Comparison of ENCODE assay signal across 17 cellular contexts in genomic region chr16:2955438-2955778, GRCh38. TPM values are rescaled to one million over a fixed set of nuclear protein-coding genes. Genes with fewer than 3 reads are reported as not detected.
A peak's percentile ranks its signal among the peaks of the same experiment; 100 is the strongest.
DNase-seq lines count a peak whose midpoint lies in the region; ATAC-seq and TF ChIP-seq lines count a peak whose summit lies in the region.
"Had no signal": no experiment of that assay in that cellular context is flagged by ENCODE, and none has a peak within 500 bp of the region (broad histone marks: within the 10 kb centered on the region; RNA-seq: fewer than 3 reads in every experiment).

No MANE protein-coding gene starts in this region.

- no peaks in the 10 kb centered on the region for H3K9me3 ChIP-seq in BLaER1
- no peaks in the 10 kb centered on the region for H3K9me3 ChIP-seq in neuronal stem cell (replicated peaks in 1 of 2; ENCODE audit: control insufficient read depth in 2 of 2, insufficient read depth in 1 of 2, low read depth in 1 of 2, low read length in 2 of 2)
- H3K9me3 ChIP-seq in ovary: no peaks in the 10 kb centered on the region
- H3K9me3 ChIP-seq: A549, Peyer's patch had no signal

- H2AK5ac ChIP-seq in neuronal stem cell (ENCODE audit: low read depth, low read length): peak overlapping the region; percentile 66

- H3K36me3 ChIP-seq in BLaER1: peaks cover under 1% of the 10 kb centered on the region; the same call in 1 of the 2 replicates
- H3K36me3 ChIP-seq in GM06990 (ENCODE audit: control insufficient read depth, insufficient read depth, low read length): no peaks in the 10 kb centered on the region
- H3K36me3 ChIP-seq in neuronal stem cell (replicated peaks in 1 of 2; ENCODE audit: control insufficient read depth in 2 of 2, insufficient read depth in 2 of 2, low read length in 2 of 2): no peaks in the 10 kb centered on the region
- H3K36me3 ChIP-seq in ovary: no peaks in the 10 kb centered on the region
- H3K36me3 ChIP-seq: Peyer's patch had no signal

- H3K23ac ChIP-seq in neuronal stem cell (ENCODE audit: low read depth, low read length, poor library complexity): no peak overlapping the region

- H4K8ac ChIP-seq in neuronal stem cell (ENCODE audit: low read depth, low read length): no peak overlapping the region

- H3K27me3 ChIP-seq in BLaER1: no peaks in the 10 kb centered on the region
- no peaks in the 10 kb centered on the region for H3K27me3 ChIP-seq in GM06990 (replicated peaks; ENCODE audit: control insufficient read depth, insufficient read depth, low read length)
- H3K27me3 ChIP-seq in neuronal stem cell (ENCODE audit: control insufficient read depth in 3 of 3, insufficient read depth in 3 of 3, low read depth in 1 of 3, low read length in 3 of 3): no peaks in the 10 kb centered on the region
- no peaks in the 10 kb centered on the region for H3K27me3 ChIP-seq in ovary

- H3K27ac Mint-ChIP-seq in WTC11: no peak overlapping the region
- no peak overlapping the region for H3K27ac Mint-ChIP-seq in activated CD8-positive, alpha-beta memory T cell treated with anti-CD3 and anti-CD28 coated beads, Interleukin-2, amount 10 ng/mL, durations not matched to agents 7 days and 5 days
- H3K27ac Mint-ChIP-seq: CD8-positive, alpha-beta memory T cell had no signal

- H3K9me3 Mint-ChIP-seq in WTC11: no peaks in the 10 kb centered on the region
- no peaks in the 10 kb centered on the region for H3K9me3 Mint-ChIP-seq in activated CD8-positive, alpha-beta memory T cell treated with anti-CD3 and anti-CD28 coated beads, Interleukin-2, amount 10 ng/mL, durations not matched to agents 7 days and 5 days (ENCODE audit: low read depth)
- H3K9me3 Mint-ChIP-seq: CD8-positive, alpha-beta memory T cell had no signal

- TF ChIP-seq CTCF in GM06990 (IDR thresholded peaks at IDR 0.05; ENCODE audit: insufficient read depth, low read length, poor library complexity, severe bottlenecking) (no peak), WTC11 (IDR thresholded peaks at IDR 0.05) (no peak), ovary (IDR thresholded peaks at IDR 0.05) (no peak)

- peak overlapping the region; percentile 72 for H2AFZ ChIP-seq in neuronal stem cell (ENCODE audit: low read length)

- no peak for TF ChIP-seq EP300 in ovary (IDR thresholded peaks at IDR 0.05)

- H3K36me3 Mint-ChIP-seq in WTC11: no peaks in the 10 kb centered on the region
- H3K36me3 Mint-ChIP-seq in activated CD8-positive, alpha-beta memory T cell treated with anti-CD3 and anti-CD28 coated beads, Interleukin-2, amount 10 ng/mL, durations not matched to agents 7 days and 5 days: no peaks in the 10 kb centered on the region
- H3K36me3 Mint-ChIP-seq: CD8-positive, alpha-beta memory T cell had no signal

- no peak overlapping the region for H2BK15ac ChIP-seq in neuronal stem cell (ENCODE audit: low read length)

- H3K27me3 Mint-ChIP-seq in WTC11 (ENCODE audit: low read depth): no peaks in the 10 kb centered on the region; the same call in 1 of the 2 replicates
- peaks cover 19% of the 10 kb centered on the region for H3K27me3 Mint-ChIP-seq in activated CD8-positive, alpha-beta memory T cell treated with anti-CD3 and anti-CD28 coated beads, Interleukin-2, amount 10 ng/mL, durations not matched to agents 7 days and 5 days

- intact Hi-C loops in ovary (cut with DNase I): no loop called here
- intact Hi-C loops in head of caudate nucleus (cut with DNase I): no loop called here

- no peak overlapping the region for H3K4me3 Mint-ChIP-seq in WTC11
- H3K4me3 Mint-ChIP-seq in activated CD8-positive, alpha-beta memory T cell treated with anti-CD3 and anti-CD28 coated beads, Interleukin-2, amount 10 ng/mL, durations not matched to agents 7 days and 5 days: no peak overlapping the region
- H3K4me3 Mint-ChIP-seq: CD8-positive, alpha-beta memory T cell had no signal

- POLR2A ChIA-PET in WTC11 (lab: Charles Lee): interaction anchor here (1.4 to 1.6 kb wide), 2 partner anchors 9 kb away, joined by 4 read pairs; partner anchors contain the start of gene KREMEN2

- H2BK120ac ChIP-seq in neuronal stem cell (ENCODE audit: low read depth, low read length): no peak overlapping the region

- WGBS in neuronal stem cell (ENCODE audit: extremely low coverage in 2 of 2, insufficient read length in 2 of 2, insufficient replicate concordance in 1 of 2), 2 donors: no CpG with 5 or more reads among the region's 10 CpGs
- WGBS in ovary, 3 donors: 28 to 65% (median 40%) methylated on average over 9 to 10 of the region's 10 CpGs

- ATAC-seq in WTC11: peak; percentile 9; the same call in 1 of the 2 replicates
- no peak for ATAC-seq in activated CD8-positive, alpha-beta memory T cell treated with anti-CD3 and anti-CD28 coated beads, Interleukin-2, amount 10 ng/mL, durations not matched to agents 7 days and 5 days

- no peak overlapping the region for H3K4ac ChIP-seq in neuronal stem cell (ENCODE audit: low read length)

- no peak overlapping the region for H4K91ac ChIP-seq in neuronal stem cell (ENCODE audit: low read depth, low read length, poor library complexity)

- H4K20me1 ChIP-seq in BLaER1: no peaks in the 10 kb centered on the region

- peaks cover 84% of the 10 kb centered on the region for H3K4me1 ChIP-seq in BLaER1
- peaks cover 0 to 7% of the 10 kb centered on the region in 2 donors for H3K4me1 ChIP-seq in neuronal stem cell (ENCODE audit: control insufficient read depth in 2 of 2, insufficient read depth in 1 of 2, low read depth in 1 of 2, low read length in 2 of 2)
- no peaks in the 10 kb centered on the region for H3K4me1 ChIP-seq in ovary (ENCODE audit: insufficient read depth)

- H2BK5ac ChIP-seq in neuronal stem cell (ENCODE audit: low read length): no peak overlapping the region

- CTCF ChIA-PET in WTC11 (lab: Charles Lee): interaction anchor here (0.9 to 2.2 kb wide), 3 partner anchors 28 to 116 kb away, joined by 3 to 10 read pairs (median 4); no protein-coding TSS in a partner anchor
- CTCF ChIA-PET in activated CD8-positive, alpha-beta memory T cell treated with anti-CD3 and anti-CD28 coated beads, Interleukin-2, amount 10 ng/mL, durations not matched to agents 7 days and 5 days (lab: Charles Lee): interaction anchor here (1.3 kb wide), 1 partner anchor 28 kb away, joined by 6 read pairs; no protein-coding TSS in a partner anchor

- peak overlapping the region; percentile 96 for H3K27ac ChIP-seq in BLaER1
- no peak overlapping the region for H3K27ac ChIP-seq in neuronal stem cell (replicated peaks; ENCODE audit: low read length)
- no peak overlapping the region for H3K27ac ChIP-seq in ovary
- H3K27ac ChIP-seq: A549, Peyer's patch had no signal

- no peak overlapping the region for H3K18ac ChIP-seq in neuronal stem cell (ENCODE audit: low read length)

- H3K79me1 ChIP-seq in neuronal stem cell (ENCODE audit: low read depth, low read length): peaks cover 2% of the 10 kb centered on the region

- peak overlapping the region; percentile 84; the same call in 1 of the 2 replicates for H3K9ac ChIP-seq in BLaER1
- H3K9ac ChIP-seq in neuronal stem cell (ENCODE audit: low read depth, low read length, poor library complexity): no peak overlapping the region

- H3K4me1 Mint-ChIP-seq in WTC11: peaks cover 26% of the 10 kb centered on the region
- no peaks in the 10 kb centered on the region for H3K4me1 Mint-ChIP-seq in activated CD8-positive, alpha-beta memory T cell treated with anti-CD3 and anti-CD28 coated beads, Interleukin-2, amount 10 ng/mL, durations not matched to agents 7 days and 5 days
- H3K4me1 Mint-ChIP-seq: CD8-positive, alpha-beta memory T cell had no signal

- peak overlapping the region; percentile 94 for H3K4me2 ChIP-seq in BLaER1
- H3K4me2 ChIP-seq in neuronal stem cell (ENCODE audit: insufficient read depth, low read length, poor library complexity, severe bottlenecking): no peak overlapping the region
- H3K4me2 ChIP-seq: A549 had no signal

- H2BK12ac ChIP-seq in neuronal stem cell (ENCODE audit: low read length): no peak overlapping the region

- DNase-seq in GM06990 (ENCODE audit: extremely low read depth, insufficient read length) (peak; percentile 3), WTC11 (ENCODE audit: low spot score) (no peak), neuronal stem cell (ENCODE audit: low spot score) (no peak), ovary (no peak), head of caudate nucleus (no peak)
- DNase-seq in activated CD8-positive, alpha-beta memory T cell treated with anti-CD3 and anti-CD28 coated beads, Interleukin-2, amount 10 ng/mL, durations not matched to agents 7 days and 5 days: no peak
- DNase-seq: C1 segment of cervical spinal cord; CD8-positive, alpha-beta memory T cell; DMS79 treated with DMSO at 0.1 percent for 48 hours; HCEC 1CT; IMR-90; NCI-H1092; Right ventricle myocardium superior had no signal

- TF ChIP-seq POLR2A in ovary (IDR thresholded peaks at IDR 0.05): no peak

- H3K4me3 ChIP-seq in BLaER1 (peak overlapping the region; percentile 44; the same call in 1 of the 2 replicates), GM06990 (replicated peaks; ENCODE audit: low read depth, low read length) (no peak overlapping the region), neuronal stem cell (ENCODE audit: low read length in 2 of 2) (no peak overlapping the region), ovary (no peak overlapping the region)
- H3K4me3 ChIP-seq: A549, Peyer's patch had no signal

- no peak overlapping the region for H3K14ac ChIP-seq in neuronal stem cell (ENCODE audit: low read length)

RNA-seq across cellular contexts. Expression of gene KREMEN2, which starts 8.7 kb away (rescaled TPM):
- total RNA-seq in WTC11 (2021): 7.5 to 8.6 TPM (median 8.5 TPM) in 3 replicates
- polyA plus RNA-seq in neuronal stem cell (2013, experiment 1 of 2): 3.8 TPM
- polyA plus RNA-seq in neuronal stem cell (2013, experiment 2 of 2): 3.9 TPM
- under 1 TPM in 4 of 7 donors, not detected in 3; 0.18 to 0.57 (median 0.23) TPM for total RNA-seq in ovary
- polyA plus RNA-seq in ovary: not detected
- total RNA-seq in activated CD8-positive, alpha-beta memory T cell treated with anti-CD3 and anti-CD28 coated beads, Interleukin-2, amount 10 ng/mL, durations not matched to agents 7 days and 5 days: under 1 TPM; 0.35 to 0.40 TPM
- total RNA-seq: CD8-positive, alpha-beta memory T cell; IMR-90; Right ventricle myocardium superior had no signal
- polyA plus RNA-seq: CD8-positive, alpha-beta memory T cell had no signal

RNA-seq across cellular contexts. Expression of gene PAQR4, which starts 13.7 kb away (rescaled TPM):
- total RNA-seq in WTC11 (2021): 21.1 to 32.4 TPM (median 21.5 TPM) in 3 replicates
- 17.5 TPM for polyA plus RNA-seq in neuronal stem cell (2013, experiment 1 of 2)
- 16.7 TPM for polyA plus RNA-seq in neuronal stem cell (2013, experiment 2 of 2)
- total RNA-seq in ovary: 1 to 10 TPM in 4 of 7 donors, under 1 TPM in 3; 0.30 to 5.7 (median 2.4) TPM
- polyA plus RNA-seq in ovary: 1 to 10 TPM; 1.4 to 1.5 TPM
- 10 to 100 TPM; 58.7 to 62.9 TPM for total RNA-seq in activated CD8-positive, alpha-beta memory T cell treated with anti-CD3 and anti-CD28 coated beads, Interleukin-2, amount 10 ng/mL, durations not matched to agents 7 days and 5 days

RNA-seq across cellular contexts. Expression of gene PKMYT1, which starts 24.8 kb away (rescaled TPM):
- total RNA-seq in WTC11 (2021) (102 to 120 TPM (median 113 TPM) in 3 replicates), ovary (1 to 10 TPM in 3 of 7 donors, under 1 TPM in 2, not detected in 2; 0.23 to 2.6 (median 1.1) TPM)
- 28.8 TPM for polyA plus RNA-seq in neuronal stem cell (2013, experiment 1 of 2)
- 28.3 TPM for polyA plus RNA-seq in neuronal stem cell (2013, experiment 2 of 2)
- under 1 TPM in 1 of 2 donors, not detected in 1; 0.52 TPM for polyA plus RNA-seq in ovary
- total RNA-seq in activated CD8-positive, alpha-beta memory T cell treated with anti-CD3 and anti-CD28 coated beads, Interleukin-2, amount 10 ng/mL, durations not matched to agents 7 days and 5 days: 100 to 1,000 TPM; 146 to 199 TPM

RNA-seq across cellular contexts. Expression of gene FLYWCH1, which starts 43.7 kb away (rescaled TPM):
- total RNA-seq in WTC11 (2021): 27.2 to 34.2 TPM (median 32.6 TPM) in 3 replicates
- polyA plus RNA-seq in neuronal stem cell (2013, experiment 1 of 2): 8.3 TPM
- polyA plus RNA-seq in neuronal stem cell (2013, experiment 2 of 2): 8.3 TPM
- 10 to 100 TPM; 31.4 to 66.9 (median 55.3) TPM for total RNA-seq in ovary
- polyA plus RNA-seq in ovary: 10 to 100 TPM in 1 of 2 donors, 1 to 10 TPM in 1; 2.2 to 37.2 TPM
- 10 to 100 TPM; 52.7 to 58.1 TPM for total RNA-seq in activated CD8-positive, alpha-beta memory T cell treated with anti-CD3 and anti-CD28 coated beads, Interleukin-2, amount 10 ng/mL, durations not matched to agents 7 days and 5 days

RNA-seq across cellular contexts. Expression of gene CLDN9, which starts 57.3 kb away (rescaled TPM):
- total RNA-seq in WTC11 (2021) (0.87 to 1.1 TPM (median 0.92 TPM) in 3 replicates), ovary (under 1 TPM in 4 of 7 donors, not detected in 3; 0.11 to 0.24 (median 0.19) TPM)
- polyA plus RNA-seq in neuronal stem cell (2013, experiment 1 of 2): not detected
- polyA plus RNA-seq in neuronal stem cell (2013, experiment 2 of 2): not detected
- not detected for polyA plus RNA-seq in ovary
- under 1 TPM; 0.09 to 0.15 TPM for total RNA-seq in activated CD8-positive, alpha-beta memory T cell treated with anti-CD3 and anti-CD28 coated beads, Interleukin-2, amount 10 ng/mL, durations not matched to agents 7 days and 5 days
- total RNA-seq: CD8-positive, alpha-beta memory T cell; G401; IMR-90 had no signal
- polyA plus RNA-seq: CD8-positive, alpha-beta memory T cell had no signal

Comparison
In these comparisons a context has a peak if more than half of its experiments do, and no peak if none do; other contexts are left out.
1. RNA of gene PKMYT1, which starts 24.8 kb away (total RNA-seq): 146 to 199 TPM in activated CD8-positive, alpha-beta memory T cell treated with anti-CD3 and anti-CD28 coated beads, Interleukin-2, amount 10 ng/mL, durations not matched to agents 7 days and 5 days and 102 to 120 TPM in WTC11; 0.23 to 2.6 TPM in ovary; every median in the first group is over 10 times any median in the second.